8 cellular contexts compared by ENCODE assay signal in the genomic region with DNA sequence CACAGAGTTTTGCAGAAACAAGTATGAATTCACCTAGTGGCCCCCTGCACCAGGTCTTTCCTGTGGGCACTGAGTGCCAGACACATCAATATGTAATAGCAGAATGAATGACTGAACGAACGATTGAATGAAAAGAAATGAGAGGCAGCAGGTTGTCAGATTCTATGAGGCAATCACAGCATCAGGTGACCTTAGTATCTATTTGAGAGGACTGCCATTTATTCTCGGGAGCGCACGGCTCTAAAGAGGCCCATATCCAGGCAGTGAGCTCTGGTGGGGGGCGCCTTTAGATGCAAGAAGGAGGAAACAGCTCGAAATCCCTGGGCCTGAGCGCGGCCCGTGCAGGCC. TPM values are rescaled to one million over a fixed set of nuclear protein-coding genes. Genes with fewer than 3 reads are reported as not detected.
DNase-seq lines count a peak whose midpoint lies in the region; ATAC-seq and TF ChIP-seq lines count a peak whose summit lies in the region.

No MANE protein-coding gene starts in this region.

- H3K9me3 Mint-ChIP-seq in CD8-positive, alpha-beta T cell = no peaks in the 10 kb centered on the region
- no peaks in the 10 kb centered on the region for H3K9me3 Mint-ChIP-seq in T-helper 2 cell treated with Interferon-gamma antibody and Interleukin-4, amounts not matched to agents 5 μg/mL and 100 μg/mL, for 36 hours

- H3K27ac ChIP-seq in CD8-positive, alpha-beta T cell (ENCODE audit: low read depth, low read length) = peak overlapping the region; percentile 51
- peak overlapping the region; percentile 42; the same call in 1 of the 2 replicates for H3K27ac ChIP-seq in HCT116 (ENCODE audit: low read depth, low read length)
- H3K27ac ChIP-seq in hepatocyte = peak overlapping the region; percentile 90
- peak overlapping the region; percentile 98 for H3K27ac ChIP-seq in skeletal muscle tissue (ENCODE audit: low read depth, low read length)

- H3K4me3 Mint-ChIP-seq in CD8-positive, alpha-beta T cell = peak overlapping the region; percentile 91
- H3K4me3 Mint-ChIP-seq in T-helper 2 cell treated with Interferon-gamma antibody and Interleukin-4, amounts not matched to agents 5 μg/mL and 100 μg/mL, for 36 hours = peak overlapping the region; percentile 81

- peak overlapping the region; percentile 91 for H3K27ac Mint-ChIP-seq in CD8-positive, alpha-beta T cell
- H3K27ac Mint-ChIP-seq in T-helper 2 cell treated with Interferon-gamma antibody and Interleukin-4, amounts not matched to agents 5 μg/mL and 100 μg/mL, for 36 hours = no peak overlapping the region

- no peaks in the 10 kb centered on the region for H3K36me3 ChIP-seq in CD8-positive, alpha-beta T cell (ENCODE audit: insufficient read depth, low read length)
- H3K36me3 ChIP-seq in HCT116 (ENCODE audit: control insufficient read depth in 1 of 2, insufficient read depth in 2 of 2, low read length in 2 of 2) (no peaks in the 10 kb centered on the region), hepatocyte (replicated peaks; ENCODE audit: insufficient read depth, low read depth) (no peaks in the 10 kb centered on the region), skeletal muscle tissue (ENCODE audit: control insufficient read depth in 3 of 3, insufficient read depth in 3 of 3, low read length in 3 of 3) (peaks cover 20 to 32% (median 29%) of the 10 kb centered on the region in 3 donors)

- CTCF ChIA-PET in CD8-positive, alpha-beta T cell (lab: Charles Lee) = interaction anchor here (1.0 to 3.6 kb wide), 10 partner anchors 8 to 103 kb away, joined by 3 to 11 read pairs (median 4); no protein-coding TSS in a partner anchor
- CTCF ChIA-PET in HCT116 (lab: Charles Lee) = interaction anchor here (0.9 to 1.9 kb wide), 6 partner anchors 8 to 137 kb away, joined by 3 to 14 read pairs (median 4); no protein-coding TSS in a partner anchor

- RAD21 ChIA-PET in HCT116 (lab: Charles Lee; ENCODE audit: low non-redundant PET in 1 of 2, low total read pairs in 2 of 2, uncharacterized antibody in 2 of 2, unreplicated experiment in 2 of 2) = interaction anchor here in 1 of 2 experiments (1.1 kb wide), 1 partner anchor 163 kb away, joined by 3 read pairs; no protein-coding TSS in a partner anchor

- H3K4me2 ChIP-seq in HCT116 (ENCODE audit: low read length) (peak overlapping the region; percentile 77), hepatocyte (peak overlapping the region; percentile 95)

- POLR2A ChIA-PET in CD8-positive, alpha-beta T cell (lab: Charles Lee) = interaction anchor here (0.7 to 2.3 kb wide), 12 partner anchors 9 to 1092 kb away, joined by 3 to 10 read pairs (median 4); a partner anchor contains a TSS
- POLR2A ChIA-PET in HCT116 (lab: Charles Lee) = interaction anchor here (0.8 to 2.5 kb wide), 5 partner anchors 8 to 142 kb away, joined by 3 to 11 read pairs (median 4); no protein-coding TSS in a partner anchor

- peaks cover 11% of the 10 kb centered on the region for H3K27me3 Mint-ChIP-seq in CD8-positive, alpha-beta T cell (ENCODE audit: low read depth)
- H3K27me3 Mint-ChIP-seq in T-helper 2 cell treated with Interferon-gamma antibody and Interleukin-4, amounts not matched to agents 5 μg/mL and 100 μg/mL, for 36 hours (ENCODE audit: low read depth) = peaks cover 69% of the 10 kb centered on the region

- H3K9ac ChIP-seq in HCT116 (ENCODE audit: low read length) (no peak overlapping the region), skeletal muscle tissue (ENCODE audit: low read depth in 1 of 3, low read length in 3 of 3) (peak overlapping the region; percentile 81 to 95 (median 83))

- H4K20me1 ChIP-seq in HCT116 (ENCODE audit: insufficient read depth) (no peaks in the 10 kb centered on the region), hepatocyte (ENCODE audit: insufficient read depth, poor library complexity, severe bottlenecking) (no peaks in the 10 kb centered on the region)

- H3K9me3 ChIP-seq in CD8-positive, alpha-beta T cell (ENCODE audit: low read length) = no peaks in the 10 kb centered on the region
- no peaks in the 10 kb centered on the region for H3K9me3 ChIP-seq in HCT116 (ENCODE audit: control insufficient read depth in 1 of 2, insufficient read depth in 1 of 2, low read depth in 1 of 2, low read length in 2 of 2)
- H3K9me3 ChIP-seq in hepatocyte (ENCODE audit: low read depth) = no peaks in the 10 kb centered on the region
- H3K9me3 ChIP-seq in skeletal muscle tissue (ENCODE audit: control insufficient read depth in 3 of 3, low read length in 3 of 3) = no peaks in the 10 kb centered on the region

- peaks cover 20% of the 10 kb centered on the region for H3K4me1 Mint-ChIP-seq in CD8-positive, alpha-beta T cell (ENCODE audit: low read depth)
- peaks cover 8% of the 10 kb centered on the region for H3K4me1 Mint-ChIP-seq in T-helper 2 cell treated with Interferon-gamma antibody and Interleukin-4, amounts not matched to agents 5 μg/mL and 100 μg/mL, for 36 hours (ENCODE audit: low read depth)

- intact Hi-C loops in CD8-positive, alpha-beta T cell (cut with DNase I, micrococcal nuclease) = loop anchor here (2.0 to 10.0 kb wide), 13 partner anchors 60 to 1638 kb away; a partner anchor contains a TSS
- intact Hi-C loops in HCT116 (cut with micrococcal nuclease) = no loop called here

- WGBS in hepatocyte (ENCODE audit: low lambda C conversion rate, missing lambda C conversion rate) = 14% methylated on average over 10 of the region's 10 CpGs

- no TSS peak for BruUV-seq in HCT116 (replicated peaks; lab: Mats Ljungman, UMichigan)

- TF ChIP-seq POLR2A in HCT116 (IDR thresholded peaks at IDR 0.05; ENCODE audit: borderline replicate concordance, extremely low read depth, insufficient read depth, insufficient read length) = no peak

- no peak for TF ChIP-seq RAD21 in HCT116 (IDR thresholded peaks at IDR 0.05; ENCODE audit: low read depth)

- H3K9me2 ChIP-seq in HCT116 (ENCODE audit: insufficient read depth) = no peaks in the 10 kb centered on the region
- H3K9me2 ChIP-seq in hepatocyte (replicated peaks; ENCODE audit: insufficient read depth) = no peaks in the 10 kb centered on the region

- H3K36me3 Mint-ChIP-seq in CD8-positive, alpha-beta T cell = peaks cover 8% of the 10 kb centered on the region
- H3K36me3 Mint-ChIP-seq in T-helper 2 cell treated with Interferon-gamma antibody and Interleukin-4, amounts not matched to agents 5 μg/mL and 100 μg/mL, for 36 hours (ENCODE audit: low read depth) = no peaks in the 10 kb centered on the region

- H2AFZ ChIP-seq in HCT116 (ENCODE audit: low read depth, low read length, poor library complexity, severe bottlenecking) (peak overlapping the region; percentile 22), hepatocyte (peak overlapping the region; percentile 98)

- peaks cover 15% of the 10 kb centered on the region for H3K4me1 ChIP-seq in CD8-positive, alpha-beta T cell (ENCODE audit: insufficient read depth, low read length)
- H3K4me1 ChIP-seq in HCT116 (ENCODE audit: control insufficient read depth in 1 of 2, insufficient read depth in 2 of 2, low read length in 2 of 2) (peaks cover 4 to 15% of the 10 kb centered on the region in 2 experiments; a peak in 3 of 4 replicates), hepatocyte (ENCODE audit: insufficient read depth) (no peaks in the 10 kb centered on the region), skeletal muscle tissue (ENCODE audit: control insufficient read depth in 3 of 3, insufficient read depth in 3 of 3, low read length in 3 of 3) (peaks cover 38 to 51% (median 44%) of the 10 kb centered on the region in 3 donors)

- ATAC-seq in CD8-positive, alpha-beta T cell = peak; percentile 13
- ATAC-seq in HCT116 = no peak

- H3K79me2 ChIP-seq in HCT116 (ENCODE audit: insufficient read depth, low read length) (no peaks in the 10 kb centered on the region), hepatocyte (peaks cover 7% of the 10 kb centered on the region)

- peak in 1 of 7 experiments; percentile 10 for DNase-seq in CD8-positive, alpha-beta T cell
- DNase-seq in HCT116 (ENCODE audit: low read depth, low spot score) = no peak
- DNase-seq in T-helper 2 cell treated with Interferon-gamma antibody and Interleukin-4, amounts not matched to agents 5 μg/mL and 100 μg/mL, for 36 hours (ENCODE audit: low spot score) = no peak
- no peak for DNase-seq in hepatocyte (ENCODE audit: low spot score)
- no peak for DNase-seq in OCI-M2 (lab: John Stamatoyannopoulos, UW; ENCODE audit: unreplicated experiment)
- DNase-seq in 8988T = no peak
- DNase-seq in retina = no peak

- TF ChIP-seq CTCF in CD8-positive, alpha-beta T cell (IDR thresholded peaks at IDR 0.05) = no peak
- TF ChIP-seq CTCF in HCT116 (IDR thresholded peaks at IDR 0.05 in 2 of 3, conservative IDR thresholded peaks at IDR 0.05 in 1 of 3; ENCODE audit: borderline replicate concordance in 1 of 3, insufficient read depth in 1 of 3, low read depth in 2 of 3, low read length in 2 of 3) = no peak
- TF ChIP-seq CTCF in hepatocyte (IDR thresholded peaks at IDR 0.05; ENCODE audit: poor library complexity) = no peak

- peak overlapping the region; percentile 84 for H3K4me3 ChIP-seq in CD8-positive, alpha-beta T cell (ENCODE audit: low read depth, low read length)
- H3K4me3 ChIP-seq in HCT116 (replicated peaks in 1 of 2; ENCODE audit: low read depth in 1 of 2, low read length in 2 of 2) = peak overlapping the region; percentile 19 to 70; a peak in 3 of 4 replicates
- peak overlapping the region; percentile 93 for H3K4me3 ChIP-seq in hepatocyte
- H3K4me3 ChIP-seq in skeletal muscle tissue (ENCODE audit: low read length in 3 of 3) = peak overlapping the region; percentile 69 to 93 (median 77)

- no peaks in the 10 kb centered on the region for H3K27me3 ChIP-seq in CD8-positive, alpha-beta T cell (ENCODE audit: insufficient read depth, low read length)
- no peaks in the 10 kb centered on the region for H3K27me3 ChIP-seq in HCT116 (ENCODE audit: insufficient read depth, low read length)
- H3K27me3 ChIP-seq in hepatocyte = no peaks in the 10 kb centered on the region
- H3K27me3 ChIP-seq in skeletal muscle tissue (ENCODE audit: control insufficient read depth in 3 of 3, insufficient read depth in 3 of 3, low read length in 3 of 3) = peaks cover 0 to 2% (median 0%) of the 10 kb centered on the region in 3 donors

TF ChIP-seq in HCT116, 20 proteins besides CTCF, POLR2A, EP300 and RAD21 (continues in another document):
- TF ChIP-seq ZFX (IDR thresholded peaks at IDR 0.05) = no peak

RNA-seq across cellular contexts. Expression of a gene that starts 0.5 kb away (rescaled TPM):
- 10 to 100 TPM; 10.0 to 11.0 TPM for total RNA-seq in CD8-positive, alpha-beta T cell
- total RNA-seq in HCT116 (2021; ENCODE audit: unreplicated experiment) (27.9 TPM), hepatocyte (26.6 and 30.7 TPM in 2 replicates), skeletal muscle tissue (39.1 TPM)
- 29.4 and 34.0 TPM in 2 replicates for polyA plus RNA-seq in HCT116 (2012)
- polyA plus RNA-seq in hepatocyte = 86.3 and 92.7 TPM in 2 replicates

Comparison
In these comparisons a context has a peak if more than half of its experiments do, and no peak if none do; other contexts are left out.
1. H3K27ac ChIP-seq: peak in every context shown above with its lines; median percentile 98 in skeletal muscle tissue; 90 in hepatocyte; 51 in CD8-positive, alpha-beta T cell; 42 in HCT116.